15 cellular contexts compared by ENCODE assay signal in genomic region chr12:10390991-10391390, GRCh38. TPM values are rescaled to one million over a fixed set of nuclear protein-coding genes. Genes with fewer than 3 reads are reported as not detected.
DNase-seq lines count a peak whose midpoint lies in the region; ATAC-seq and TF ChIP-seq lines count a peak whose summit lies in the region.
"Not testable (repeated sequence)": the region's sequence is repeated elsewhere in the genome, so short reads cannot be mapped to it uniquely, and the experiment has no call there.
"Had no signal": no experiment of that assay in that cellular context is flagged by ENCODE, and none has a peak within 500 bp of the region (broad histone marks: within the 10 kb centered on the region; RNA-seq: fewer than 3 reads in every experiment).

No MANE protein-coding gene starts in this region.

- CTCF ChIA-PET in CD8-positive, alpha-beta memory T cell (lab: Charles Lee) = interaction anchor here (1.1 to 3.5 kb wide), 5 partner anchors 16 to 156 kb away, joined by 3 to 24 read pairs (median 3); no protein-coding TSS in a partner anchor
- CTCF ChIA-PET in OCI-LY7 (lab: Charles Lee; ENCODE audit: unreplicated experiment) = not testable (repeated sequence)
- CTCF ChIA-PET in T-cell (lab: Charles Lee) = interaction anchor here (0.6 to 0.9 kb wide), 6 partner anchors 8 to 281 kb away, joined by 3 to 5 read pairs (median 4); no protein-coding TSS in a partner anchor
- CTCF ChIA-PET in activated CD8-positive, alpha-beta memory T cell treated with anti-CD3 and anti-CD28 coated beads, Interleukin-2, amount 10 ng/mL, durations not matched to agents 7 days and 5 days (lab: Charles Lee) = interaction anchor here (0.7 to 2.9 kb wide), 3 partner anchors 9 to 331 kb away, joined by 3 to 8 read pairs (median 3); no protein-coding TSS in a partner anchor

- peaks cover 51 to 63% (median 52%) of the 10 kb centered on the region in 3 donors for H3K4me1 Mint-ChIP-seq in CD8-positive, alpha-beta memory T cell
- H3K4me1 Mint-ChIP-seq in T-cell (peaks cover 20 to 39% (median 33%) of the 10 kb centered on the region in 3 donors), natural killer cell (peaks cover 54 to 68% of the 10 kb centered on the region in 2 donors)
- H3K4me1 Mint-ChIP-seq in activated CD8-positive, alpha-beta memory T cell treated with anti-CD3 and anti-CD28 coated beads, Interleukin-2, amount 10 ng/mL, durations not matched to agents 7 days and 5 days = peaks cover 52% of the 10 kb centered on the region
- H3K4me1 Mint-ChIP-seq in activated naive CD8-positive, alpha-beta T cell treated with anti-CD3 and anti-CD28 coated beads for 36 hours = peaks cover 60% of the 10 kb centered on the region
- H3K4me1 Mint-ChIP-seq in effector memory CD8-positive, alpha-beta T cell (ENCODE audit: low read depth in 2 of 2) = peaks cover 23 to 46% of the 10 kb centered on the region in 2 donors
- H3K4me1 Mint-ChIP-seq in stimulated activated naive CD8-positive, alpha-beta T cell treated with anti-CD3 and anti-CD28 coated beads, Interleukin-15, Interleukin-2, amounts not matched to agents 100 ng/mL and 50 ng/mL, for 24 hours (ENCODE audit: low read depth) = peaks cover 66% of the 10 kb centered on the region

- H2AFZ ChIP-seq in OCI-LY7 (ENCODE audit: low read length) = not testable (repeated sequence)

- not testable (repeated sequence) for H3K9me3 Mint-ChIP-seq in CD8-positive, alpha-beta memory T cell; T-cell; activated CD8-positive, alpha-beta memory T cell treated with anti-CD3 and anti-CD28 coated beads, Interleukin-2, amount 10 ng/mL, durations not matched to agents 7 days and 5 days (ENCODE audit: low read depth); activated naive CD8-positive, alpha-beta T cell treated with anti-CD3 and anti-CD28 coated beads for 36 hours; effector memory CD8-positive, alpha-beta T cell; natural killer cell; stimulated activated naive CD8-positive, alpha-beta T cell treated with anti-CD3 and anti-CD28 coated beads, Interleukin-15, Interleukin-2, amounts not matched to agents 100 ng/mL and 50 ng/mL, for 24 hours

- H3K4me3 Mint-ChIP-seq in CD8-positive, alpha-beta memory T cell = peak overlapping the region in 3 of 7 donors; percentile 19 to 88 (median 53)
- H3K4me3 Mint-ChIP-seq in T-cell, natural killer cell: not testable (repeated sequence)
- peak overlapping the region; percentile 54 for H3K4me3 Mint-ChIP-seq in activated CD8-positive, alpha-beta memory T cell treated with anti-CD3 and anti-CD28 coated beads, Interleukin-2, amount 10 ng/mL, durations not matched to agents 7 days and 5 days
- peak overlapping the region; percentile 42 for H3K4me3 Mint-ChIP-seq in activated naive CD8-positive, alpha-beta T cell treated with anti-CD3 and anti-CD28 coated beads for 36 hours
- peak overlapping the region in 1 of 2 donors; percentile 79 for H3K4me3 Mint-ChIP-seq in effector memory CD8-positive, alpha-beta T cell
- H3K4me3 Mint-ChIP-seq in stimulated activated naive CD8-positive, alpha-beta T cell treated with anti-CD3 and anti-CD28 coated beads, Interleukin-15, Interleukin-2, amounts not matched to agents 100 ng/mL and 50 ng/mL, for 24 hours = peak overlapping the region; percentile 41

- peak overlapping the region; percentile 100 for H3K4me2 ChIP-seq in OCI-LY7 (ENCODE audit: low read length)

- H3K9me3 ChIP-seq in CD8-positive, alpha-beta memory T cell (ENCODE audit: low read length); OCI-LY7 (ENCODE audit: low read length): not testable (repeated sequence)

- POLR2A ChIA-PET in CD8-positive, alpha-beta memory T cell (lab: Charles Lee) = interaction anchor here (0.7 to 1.2 kb wide), 6 partner anchors 12 to 222 kb away, joined by 3 to 6 read pairs (median 3); no protein-coding TSS in a partner anchor
- POLR2A ChIA-PET in OCI-LY7 (lab: Charles Lee) = interaction anchor here (0.7 to 3.2 kb wide), 14 partner anchors 11 to 657 kb away, joined by 3 to 17 read pairs (median 4); no protein-coding TSS in a partner anchor
- POLR2A ChIA-PET in T-cell (lab: Charles Lee) = interaction anchor here in 1 of 2 donors (0.7 to 1.0 kb wide), 3 partner anchors 17 to 159 kb away, joined by 4 to 13 read pairs (median 5); no protein-coding TSS in a partner anchor

- H3K36me3 ChIP-seq in CD8-positive, alpha-beta memory T cell (ENCODE audit: insufficient read depth, low read length); OCI-LY7 (ENCODE audit: insufficient read depth, low read length): not testable (repeated sequence)

- H3K27ac Mint-ChIP-seq in CD8-positive, alpha-beta memory T cell = peak overlapping the region in 7 of 8 donors; percentile 47 to 99 (median 89)
- peak overlapping the region; percentile 66 to 72 for H3K27ac Mint-ChIP-seq in T-cell
- peak overlapping the region; percentile 89 for H3K27ac Mint-ChIP-seq in activated CD8-positive, alpha-beta memory T cell treated with anti-CD3 and anti-CD28 coated beads, Interleukin-2, amount 10 ng/mL, durations not matched to agents 7 days and 5 days
- H3K27ac Mint-ChIP-seq in activated naive CD8-positive, alpha-beta T cell treated with anti-CD3 and anti-CD28 coated beads for 36 hours = peak overlapping the region; percentile 81
- H3K27ac Mint-ChIP-seq in effector memory CD8-positive, alpha-beta T cell = peak overlapping the region; percentile 88 to 100
- peak overlapping the region; percentile 89 to 98 for H3K27ac Mint-ChIP-seq in natural killer cell
- peak overlapping the region; percentile 88 for H3K27ac Mint-ChIP-seq in stimulated activated naive CD8-positive, alpha-beta T cell treated with anti-CD3 and anti-CD28 coated beads, Interleukin-15, Interleukin-2, amounts not matched to agents 100 ng/mL and 50 ng/mL, for 24 hours

- not testable (repeated sequence) for H3K27me3 Mint-ChIP-seq in CD8-positive, alpha-beta memory T cell; activated CD8-positive, alpha-beta memory T cell treated with anti-CD3 and anti-CD28 coated beads, Interleukin-2, amount 10 ng/mL, durations not matched to agents 7 days and 5 days; activated naive CD8-positive, alpha-beta T cell treated with anti-CD3 and anti-CD28 coated beads for 36 hours; effector memory CD8-positive, alpha-beta T cell; natural killer cell (ENCODE audit: low read depth in 2 of 2); stimulated activated naive CD8-positive, alpha-beta T cell treated with anti-CD3 and anti-CD28 coated beads, Interleukin-15, Interleukin-2, amounts not matched to agents 100 ng/mL and 50 ng/mL, for 24 hours
- H3K27me3 Mint-ChIP-seq in T-cell = peaks cover 8 to 12% of the 10 kb centered on the region in 2 donors

- H3K4me1 ChIP-seq in CD8-positive, alpha-beta memory T cell (ENCODE audit: insufficient read depth, low read length) = peaks cover 39% of the 10 kb centered on the region
- peaks cover 81% of the 10 kb centered on the region for H3K4me1 ChIP-seq in OCI-LY7 (ENCODE audit: insufficient read depth, low read length, poor library complexity, severe bottlenecking)

- H3K27me3 ChIP-seq in CD8-positive, alpha-beta memory T cell (ENCODE audit: insufficient read depth, low read length, poor library complexity, severe bottlenecking) = not testable (repeated sequence)

- not testable (repeated sequence) for TF ChIP-seq CTCF in OCI-LY7 (conservative IDR thresholded peaks at IDR 0.05; ENCODE audit: low read length); natural killer cell (IDR thresholded peaks at IDR 0.05)

- not testable (repeated sequence) for BruUV-seq in OCI-LY7 (replicated peaks; lab: Mats Ljungman, UMichigan)

- not testable (repeated sequence) for ATAC-seq in T-cell (replicated peaks in 1 of 4); activated CD8-positive, alpha-beta memory T cell treated with anti-CD3 and anti-CD28 coated beads, Interleukin-2, amount 10 ng/mL, durations not matched to agents 7 days and 5 days; effector memory CD8-positive, alpha-beta T cell (replicated peaks); natural killer cell

- not testable (repeated sequence) for H3K4me3 ChIP-seq in CD8-positive, alpha-beta memory T cell (ENCODE audit: low read length); OCI-LY7 (ENCODE audit: low read depth, low read length, poor library complexity, severe bottlenecking)

- not testable (repeated sequence) for H4K20me1 ChIP-seq in OCI-LY7 (ENCODE audit: insufficient read depth, low read length)

- not testable (repeated sequence) for H3K27ac ChIP-seq in CD8-positive, alpha-beta memory T cell (ENCODE audit: low read depth, low read length)
- peak overlapping the region; percentile 97 for H3K27ac ChIP-seq in OCI-LY7 (ENCODE audit: low read depth, low read length, poor library complexity, severe bottlenecking)

- DNase-seq in CD8-positive, alpha-beta memory T cell; OCI-LY7 (ENCODE audit: low spot score); T-cell; activated CD8-positive, alpha-beta memory T cell treated with anti-CD3 and anti-CD28 coated beads, Interleukin-2, amount 10 ng/mL, durations not matched to agents 7 days and 5 days; activated naive CD8-positive, alpha-beta T cell treated with anti-CD3 and anti-CD28 coated beads for 36 hours; effector memory CD8-positive, alpha-beta T cell; natural killer cell: not testable (repeated sequence)

- peaks cover 46% of the 10 kb centered on the region; the same call in 1 of the 2 replicates for H3K79me2 ChIP-seq in OCI-LY7 (ENCODE audit: insufficient read depth, low read depth, low read length)

- peaks cover 5 to 44% (median 14%) of the 10 kb centered on the region in 3 donors for H3K36me3 Mint-ChIP-seq in CD8-positive, alpha-beta memory T cell
- not testable (repeated sequence) for H3K36me3 Mint-ChIP-seq in T-cell
- peaks cover 37% of the 10 kb centered on the region for H3K36me3 Mint-ChIP-seq in activated CD8-positive, alpha-beta memory T cell treated with anti-CD3 and anti-CD28 coated beads, Interleukin-2, amount 10 ng/mL, durations not matched to agents 7 days and 5 days
- H3K36me3 Mint-ChIP-seq in activated naive CD8-positive, alpha-beta T cell treated with anti-CD3 and anti-CD28 coated beads for 36 hours = peaks cover 24% of the 10 kb centered on the region
- H3K36me3 Mint-ChIP-seq in effector memory CD8-positive, alpha-beta T cell (ENCODE audit: insufficient read depth) = peaks cover 59% of the 10 kb centered on the region
- H3K36me3 Mint-ChIP-seq in natural killer cell = peaks cover 24% of the 10 kb centered on the region
- peaks cover 27% of the 10 kb centered on the region for H3K36me3 Mint-ChIP-seq in stimulated activated naive CD8-positive, alpha-beta T cell treated with anti-CD3 and anti-CD28 coated beads, Interleukin-15, Interleukin-2, amounts not matched to agents 100 ng/mL and 50 ng/mL, for 24 hours (ENCODE audit: low read depth)

- intact Hi-C loops in OCI-LY7 (cut with micrococcal nuclease; ENCODE audit: unreplicated experiment) = loop anchor here (5.0 to 10.0 kb wide), 3 partner anchors 724 to 1964 kb away; partner anchors contain the start of genes BORCS5, CLEC2D, MANSC1 and RIMKLB
- intact Hi-C loops in natural killer cell (cut with micrococcal nuclease) = loop anchor here (5.0 kb wide), 2 partner anchors 524 to 744 kb away; partner anchors contain the start of gene CLEC2B

- H3K9me2 ChIP-seq in OCI-LY7 (ENCODE audit: insufficient read depth, low read length) = not testable (repeated sequence)

RNA-seq across cellular contexts. Expression of gene KLRK1, which starts 1.1 kb away (rescaled TPM):
- 100 to 1,000 TPM; 145 to 161 TPM for total RNA-seq in CD8-positive, alpha-beta memory T cell
- 562 TPM for polyA plus RNA-seq in CD8-positive, alpha-beta memory T cell
- total RNA-seq in OCI-LY7 (2014; rRNA removed; shearing (Covaris generic)) = 35.7 and 35.9 TPM in 2 replicates
- total RNA-seq in OCI-LY7 (2022) (26.6 and 35.4 TPM in 2 replicates), T-cell (100 to 1,000 TPM in 4 of 5 donors, 10 to 100 TPM in 1; 74.5 to 162 (median 141) TPM), natural killer cell (100 to 1,000 TPM; 398 to 543 (median 515) TPM)
- total RNA-seq in activated CD8-positive, alpha-beta memory T cell treated with anti-CD3 and anti-CD28 coated beads, Interleukin-2, amount 10 ng/mL, durations not matched to agents 7 days and 5 days = 100 to 1,000 TPM; 135 to 195 TPM
- total RNA-seq in activated naive CD8-positive, alpha-beta T cell treated with anti-CD3 and anti-CD28 coated beads for 36 hours = 100 to 1,000 TPM; 112 to 114 TPM
- total RNA-seq: A673, G401, H7 had no signal
- polyA plus RNA-seq: AG04450 had no signal

RNA-seq across cellular contexts. Expression of gene KLRC4, which starts 18.6 kb away (rescaled TPM):
- total RNA-seq in CD8-positive, alpha-beta memory T cell = 10 to 100 TPM; 10.7 to 16.2 TPM
- 3.4 TPM for polyA plus RNA-seq in CD8-positive, alpha-beta memory T cell
- 8.6 and 9.3 TPM in 2 replicates for total RNA-seq in OCI-LY7 (2014; rRNA removed; shearing (Covaris generic))
- 9.9 and 10.9 TPM in 2 replicates for total RNA-seq in OCI-LY7 (2022)
- total RNA-seq in T-cell = 10 to 100 TPM in 3 of 5 donors, 1 to 10 TPM in 2; 7.1 to 27.1 (median 17.3) TPM
- total RNA-seq in activated CD8-positive, alpha-beta memory T cell treated with anti-CD3 and anti-CD28 coated beads, Interleukin-2, amount 10 ng/mL, durations not matched to agents 7 days and 5 days = 10 to 100 TPM; 29.2 to 33.7 TPM
- total RNA-seq in activated naive CD8-positive, alpha-beta T cell treated with anti-CD3 and anti-CD28 coated beads for 36 hours = 1 to 10 TPM; 2.4 TPM
- total RNA-seq in natural killer cell = 10 to 100 TPM; 15.9 to 54.7 (median 51.4) TPM
- total RNA-seq: A673; CD4-positive, alpha-beta memory T cell; G401; GM12878; H7 had no signal
- polyA plus RNA-seq: AG04450; CD14-positive monocyte; CD4-positive, alpha-beta memory T cell had no signal

RNA-seq across cellular contexts. Expression of gene KLRC3, which starts 29.4 kb away (rescaled TPM):
- total RNA-seq in CD8-positive, alpha-beta memory T cell = 1 to 10 TPM; 3.0 to 3.2 TPM
- 7.1 TPM for polyA plus RNA-seq in CD8-positive, alpha-beta memory T cell
- 4.7 and 6.8 TPM in 2 replicates for total RNA-seq in OCI-LY7 (2014; rRNA removed; shearing (Covaris generic))
- 1.5 and 3.0 TPM in 2 replicates for total RNA-seq in OCI-LY7 (2022)
- 1 to 10 TPM; 1.3 to 9.9 (median 1.6) TPM for total RNA-seq in T-cell
- total RNA-seq in activated CD8-positive, alpha-beta memory T cell treated with anti-CD3 and anti-CD28 coated beads, Interleukin-2, amount 10 ng/mL, durations not matched to agents 7 days and 5 days = 1 to 10 TPM; 6.2 to 9.9 TPM
- total RNA-seq in activated naive CD8-positive, alpha-beta T cell treated with anti-CD3 and anti-CD28 coated beads for 36 hours = 1 to 10 TPM in 1 of 2 experiments, under 1 TPM in 1; 0.64 to 1.1 TPM
- total RNA-seq in natural killer cell = 10 to 100 TPM; 10.7 to 69.1 (median 49.8) TPM
- total RNA-seq: A673; CD4-positive, alpha-beta memory T cell; G401; H7 had no signal
- polyA plus RNA-seq: AG04450; CD14-positive monocyte; CD4-positive, alpha-beta memory T cell had no signal

RNA-seq across cellular contexts. Expression of gene KLRC2, which starts 44.8 kb away (rescaled TPM):
- 1 to 10 TPM; 4.9 to 5.7 TPM for total RNA-seq in CD8-positive, alpha-beta memory T cell
- 13.3 TPM for polyA plus RNA-seq in CD8-positive, alpha-beta memory T cell
- 1.2 TPM in 1 of 2 replicates, not detected in the other for total RNA-seq in OCI-LY7 (2014; rRNA removed; shearing (Covaris generic))
- not detected in 2 replicates for total RNA-seq in OCI-LY7 (2022)
- total RNA-seq in T-cell = 1 to 10 TPM in 4 of 5 donors, under 1 TPM in 1; 0.99 to 3.8 (median 1.9) TPM
- 10 to 100 TPM in 1 of 2 experiments, 1 to 10 TPM in 1; 6.8 to 23.4 TPM for total RNA-seq in activated CD8-positive, alpha-beta memory T cell treated with anti-CD3 and anti-CD28 coated beads, Interleukin-2, amount 10 ng/mL, durations not matched to agents 7 days and 5 days
- under 1 TPM in 1 of 2 experiments, not detected in 1; 0.82 TPM for total RNA-seq in activated naive CD8-positive, alpha-beta T cell treated with anti-CD3 and anti-CD28 coated beads for 36 hours
- 10 to 100 TPM in 2 of 3 donors, 1 to 10 TPM in 1; 3.0 to 57.5 (median 11.4) TPM for total RNA-seq in natural killer cell
- total RNA-seq: A673; CD4-positive, alpha-beta memory T cell; G401; H7 had no signal
- polyA plus RNA-seq: AG04450; CD14-positive monocyte; CD4-positive, alpha-beta memory T cell had no signal
